ENCODE assay signal across 21 cellular contexts in the genomic region with DNA sequence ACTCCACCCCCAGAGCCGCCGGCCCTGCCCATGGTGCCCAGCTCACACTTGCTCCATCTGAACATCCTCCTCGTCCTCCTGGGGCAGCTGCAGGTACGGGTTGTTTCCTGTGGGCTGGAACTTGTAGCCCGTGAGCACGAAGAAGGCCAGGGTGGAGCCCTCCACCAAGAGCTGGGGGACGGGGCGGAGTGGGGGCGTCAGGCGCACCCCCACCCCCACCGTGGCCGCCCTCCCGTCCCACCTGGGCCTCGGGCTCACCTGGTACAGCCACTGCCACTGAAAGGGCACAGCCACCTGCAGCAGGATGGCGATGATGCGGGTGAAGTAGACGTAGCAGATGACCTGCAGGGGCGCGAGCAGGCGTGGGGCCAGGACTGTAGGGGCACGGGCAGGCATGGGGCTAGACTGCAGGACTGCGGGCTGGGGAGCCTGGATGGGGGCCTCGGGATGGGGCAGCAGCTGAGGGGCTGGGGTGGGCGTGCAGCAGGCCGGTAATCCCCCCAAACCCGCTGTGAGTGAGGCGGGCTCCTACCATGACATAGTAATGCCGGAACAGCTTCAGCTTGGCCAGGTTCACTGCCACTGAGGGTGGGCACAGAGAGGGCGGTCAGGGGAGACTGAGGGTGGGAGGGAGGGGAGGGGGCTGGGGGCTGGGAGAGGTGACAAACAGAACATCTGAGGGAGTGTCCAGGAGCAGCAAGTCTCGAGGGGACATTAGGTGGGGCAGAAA. TPM values are rescaled to one million over a fixed set of nuclear protein-coding genes. Genes with fewer than 3 reads are reported as not detected.
A peak's percentile ranks its signal among the peaks of the same experiment; 100 is the strongest.
DNase-seq lines count a peak whose midpoint lies in the region; ATAC-seq and TF ChIP-seq lines count a peak whose summit lies in the region.
"Had no signal": no experiment of that assay in that cellular context is flagged by ENCODE, and none has a peak within 500 bp of the region (broad histone marks: within the 10 kb centered on the region; RNA-seq: fewer than 3 reads in every experiment).

No MANE protein-coding gene starts in this region.

- intact Hi-C loops in Right ventricle myocardium inferior (cut with DNase I) (no loop called here), cardiac septum (cut with DNase I) (no loop called here)

- H2AK5ac ChIP-seq in neuronal stem cell (ENCODE audit: low read depth, low read length) = peak overlapping the region; percentile 63

- no peak overlapping the region for H4K91ac ChIP-seq in neuronal stem cell (ENCODE audit: low read depth, low read length, poor library complexity)

- H3K4me3 ChIP-seq in hepatocyte (no peak overlapping the region), neuronal stem cell (ENCODE audit: low read length in 2 of 2) (no peak overlapping the region)
- H3K4me3 ChIP-seq: BLaER1 treated with 17β-estradiol and CSF1 and Interleukin-3, amounts not matched to agents 10 nM and 100 nM; GM12878 had no signal

- no peaks in the 10 kb centered on the region for H4K20me1 ChIP-seq in hepatocyte (ENCODE audit: insufficient read depth, poor library complexity, severe bottlenecking)

- H3K27me3 ChIP-seq in hepatocyte = no peaks in the 10 kb centered on the region
- no peaks in the 10 kb centered on the region for H3K27me3 ChIP-seq in neuronal stem cell (ENCODE audit: control insufficient read depth in 3 of 3, insufficient read depth in 3 of 3, low read depth in 1 of 3, low read length in 3 of 3)
- H3K27me3 ChIP-seq: BLaER1 treated with 17β-estradiol and CSF1 and Interleukin-3, amounts not matched to agents 10 nM and 100 nM had no signal

- H3K4me1 ChIP-seq in hepatocyte (ENCODE audit: insufficient read depth) = peaks cover 12% of the 10 kb centered on the region
- H3K4me1 ChIP-seq in neuronal stem cell (ENCODE audit: control insufficient read depth in 2 of 2, insufficient read depth in 1 of 2, low read depth in 1 of 2, low read length in 2 of 2) = peaks cover 3% of the 10 kb centered on the region in 2 donors

- DNase-seq in Right ventricle myocardium inferior (ENCODE audit: missing footprints) = peak; percentile 32
- no peak for DNase-seq in cardiac septum (ENCODE audit: low spot score)
- DNase-seq in hepatocyte (ENCODE audit: low spot score) = no peak
- no peak for DNase-seq in neuronal stem cell (ENCODE audit: low spot score)
- peak; percentile 46 for DNase-seq in ureter (ENCODE audit: low spot score)
- DNase-seq in activated naive CD4-positive, alpha-beta T cell treated with anti-CD3 and anti-CD28 coated beads, Interleukin-2, amount 50 U/mL, for 72 hours (ENCODE audit: low spot score in 2 of 2) = no peak
- no peak for DNase-seq in stimulated activated naive CD4-positive, alpha-beta T cell (lab: John Stamatoyannopoulos, UW)
- no peak for DNase-seq in anterior cingulate cortex (lab: John Stamatoyannopoulos, UW)
- DNase-seq: DMS79; KBM-7; NCI-H1436; NCI-H2171; NCI-H446; NCI-H69; NK-92 treated with Interleukin-12 subunit alpha and Interleukin-12 subunit beta, amount 100 ng/mL, for 24 hours had no signal

- H3K14ac ChIP-seq in neuronal stem cell (ENCODE audit: low read length) = no peak overlapping the region

- no peaks in the 10 kb centered on the region for H3K36me3 ChIP-seq in hepatocyte (replicated peaks; ENCODE audit: insufficient read depth, low read depth)
- H3K36me3 ChIP-seq in neuronal stem cell (replicated peaks in 1 of 2; ENCODE audit: control insufficient read depth in 2 of 2, insufficient read depth in 2 of 2, low read length in 2 of 2) = peaks cover 0 to 11% of the 10 kb centered on the region in 2 donors

- H3K9me3 ChIP-seq in hepatocyte (ENCODE audit: low read depth) (no peaks in the 10 kb centered on the region), neuronal stem cell (replicated peaks in 1 of 2; ENCODE audit: control insufficient read depth in 2 of 2, insufficient read depth in 1 of 2, low read depth in 1 of 2, low read length in 2 of 2) (peaks cover 0 to 4% of the 10 kb centered on the region in 2 donors)
- H3K9me3 ChIP-seq: BLaER1 treated with 17β-estradiol and CSF1 and Interleukin-3, amounts not matched to agents 10 nM and 100 nM had no signal

- peak overlapping the region; percentile 58 for H2BK15ac ChIP-seq in neuronal stem cell (ENCODE audit: low read length)

- no peak overlapping the region for H3K9ac ChIP-seq in neuronal stem cell (ENCODE audit: low read depth, low read length, poor library complexity)
- H3K9ac ChIP-seq: BLaER1 treated with 17β-estradiol and CSF1 and Interleukin-3, amounts not matched to agents 10 nM and 100 nM had no signal

- H3K4ac ChIP-seq in neuronal stem cell (ENCODE audit: low read length) = no peak overlapping the region

- TF ChIP-seq CTCF in hepatocyte (IDR thresholded peaks at IDR 0.05; ENCODE audit: poor library complexity) = no peak

- no peak overlapping the region for H2BK5ac ChIP-seq in neuronal stem cell (ENCODE audit: low read length)

- H3K9me2 ChIP-seq in hepatocyte (replicated peaks; ENCODE audit: insufficient read depth) = no peaks in the 10 kb centered on the region

- peaks cover 14% of the 10 kb centered on the region for H3K79me2 ChIP-seq in hepatocyte

- H2BK12ac ChIP-seq in neuronal stem cell (ENCODE audit: low read length) = peak overlapping the region; percentile 30

- no peak for ATAC-seq in Right ventricle myocardium inferior
- no peak for ATAC-seq in activated naive CD4-positive, alpha-beta T cell treated with anti-CD3 and anti-CD28 coated beads, Interleukin-2, amount 50 U/mL, for 72 hours

- H3K23ac ChIP-seq in neuronal stem cell (ENCODE audit: low read depth, low read length, poor library complexity) = peak overlapping the region; percentile 80

- no peak overlapping the region for H2AFZ ChIP-seq in hepatocyte
- H2AFZ ChIP-seq in neuronal stem cell (ENCODE audit: low read length) = no peak overlapping the region

- peaks cover 8% of the 10 kb centered on the region for H3K79me1 ChIP-seq in neuronal stem cell (ENCODE audit: low read depth, low read length)

- no peak overlapping the region for H3K27ac Mint-ChIP-seq in activated naive CD4-positive, alpha-beta T cell treated with anti-CD3 and anti-CD28 coated beads, Interleukin-2, amount 50 U/mL, for 72 hours
- H3K27ac Mint-ChIP-seq: CD8-positive, alpha-beta memory T cell had no signal

- H3K9me3 Mint-ChIP-seq in activated naive CD4-positive, alpha-beta T cell treated with anti-CD3 and anti-CD28 coated beads, Interleukin-2, amount 50 U/mL, for 72 hours = no peaks in the 10 kb centered on the region
- H3K9me3 Mint-ChIP-seq: CD8-positive, alpha-beta memory T cell had no signal

- H3K27ac ChIP-seq in hepatocyte (no peak overlapping the region), neuronal stem cell (replicated peaks; ENCODE audit: low read length) (no peak overlapping the region)

- H3K36me3 Mint-ChIP-seq in activated naive CD4-positive, alpha-beta T cell treated with anti-CD3 and anti-CD28 coated beads, Interleukin-2, amount 50 U/mL, for 72 hours = peaks cover 0 to 2% of the 10 kb centered on the region in 2 donors

- H3K4me2 ChIP-seq in hepatocyte (peak overlapping the region; percentile 52), neuronal stem cell (ENCODE audit: insufficient read depth, low read length, poor library complexity, severe bottlenecking) (no peak overlapping the region)

- WGBS in hepatocyte (ENCODE audit: low lambda C conversion rate, missing lambda C conversion rate) = 92% methylated on average over 14 of the region's 30 CpGs
- no CpG with 5 or more reads among the region's 30 CpGs for WGBS in neuronal stem cell (ENCODE audit: extremely low coverage in 2 of 2, insufficient read length in 2 of 2, insufficient replicate concordance in 1 of 2), 2 donors

- no peak overlapping the region for H2BK120ac ChIP-seq in neuronal stem cell (ENCODE audit: low read depth, low read length)

- H3K18ac ChIP-seq in neuronal stem cell (ENCODE audit: low read length) = peak overlapping the region; percentile 59

- peak overlapping the region; percentile 43 for H4K8ac ChIP-seq in neuronal stem cell (ENCODE audit: low read depth, low read length)

RNA-seq across cellular contexts. Expression of a gene that starts 6.3 kb away (rescaled TPM):
- total RNA-seq in Right ventricle myocardium inferior (23.9 TPM), cardiac septum (22.5 TPM), hepatocyte (59.0 and 66.6 TPM in 2 replicates), ureter (74.0 TPM)
- 120 TPM in 2 replicates for polyA plus RNA-seq in hepatocyte
- 54.3 TPM for polyA plus RNA-seq in neuronal stem cell (2013, experiment 1 of 2)
- polyA plus RNA-seq in neuronal stem cell (2013, experiment 2 of 2) = 53.1 TPM
- 10 to 100 TPM; 45.4 to 91.8 TPM for total RNA-seq in activated naive CD4-positive, alpha-beta T cell treated with anti-CD3 and anti-CD28 coated beads, Interleukin-2, amount 50 U/mL, for 72 hours

RNA-seq across cellular contexts. Expression of a gene that starts 8.4 kb away (rescaled TPM):
- 147 TPM for total RNA-seq in Right ventricle myocardium inferior
- total RNA-seq in cardiac septum = 86.1 TPM
- 48.8 and 50.5 TPM in 2 replicates for total RNA-seq in hepatocyte
- 79.5 and 85.7 TPM in 2 replicates for polyA plus RNA-seq in hepatocyte
- polyA plus RNA-seq in neuronal stem cell (2013, experiment 1 of 2) = 49.7 TPM
- polyA plus RNA-seq in neuronal stem cell (2013, experiment 2 of 2) = 50.0 TPM
- 86.0 TPM for total RNA-seq in ureter
- 100 to 1,000 TPM in 1 of 2 donors, 10 to 100 TPM in 1; 47.1 to 109 TPM for total RNA-seq in activated naive CD4-positive, alpha-beta T cell treated with anti-CD3 and anti-CD28 coated beads, Interleukin-2, amount 50 U/mL, for 72 hours

RNA-seq across cellular contexts. Expression of a gene that starts 10.7 kb away (rescaled TPM):
- total RNA-seq in Right ventricle myocardium inferior = 482 TPM
- 50.6 TPM for total RNA-seq in cardiac septum
- total RNA-seq in hepatocyte = 563 and 814 TPM in 2 replicates
- polyA plus RNA-seq in hepatocyte = 493 and 556 TPM in 2 replicates
- 0.21 TPM for polyA plus RNA-seq in neuronal stem cell (2013, experiment 1 of 2)
- 0.64 TPM for polyA plus RNA-seq in neuronal stem cell (2013, experiment 2 of 2)
- total RNA-seq in ureter = 718 TPM
- total RNA-seq in activated naive CD4-positive, alpha-beta T cell treated with anti-CD3 and anti-CD28 coated beads, Interleukin-2, amount 50 U/mL, for 72 hours = under 1 TPM; 0.54 to 0.84 TPM
- total RNA-seq: SK-MEL-5 had no signal
- polyA plus RNA-seq: CD8-positive, alpha-beta memory T cell had no signal

RNA-seq across cellular contexts. Expression of a gene that starts 36.1 kb away (rescaled TPM):
- total RNA-seq in Right ventricle myocardium inferior (not detected), cardiac septum (0.40 TPM), hepatocyte (14.8 and 18.9 TPM in 2 replicates), ureter (68.7 TPM)
- 19.6 and 26.0 TPM in 2 replicates for polyA plus RNA-seq in hepatocyte
- 0.18 TPM for polyA plus RNA-seq in neuronal stem cell (2013, experiment 1 of 2)
- 0.14 TPM for polyA plus RNA-seq in neuronal stem cell (2013, experiment 2 of 2)
- total RNA-seq in activated naive CD4-positive, alpha-beta T cell treated with anti-CD3 and anti-CD28 coated beads, Interleukin-2, amount 50 U/mL, for 72 hours = 10 to 100 TPM; 16.4 to 33.0 TPM
- total RNA-seq: RPMI7951 had no signal

RNA-seq across cellular contexts. Expression of a gene that starts 41.4 kb away (rescaled TPM):
- 3.1 TPM for total RNA-seq in Right ventricle myocardium inferior
- 1.5 TPM for total RNA-seq in cardiac septum
- 0.23 and 0.32 TPM in 2 replicates for total RNA-seq in hepatocyte
- not detected in 2 replicates for polyA plus RNA-seq in hepatocyte
- 0.06 TPM for polyA plus RNA-seq in neuronal stem cell (2013, experiment 1 of 2)
- polyA plus RNA-seq in neuronal stem cell (2013, experiment 2 of 2) = 0.04 TPM
- 12.1 TPM for total RNA-seq in ureter
- 100 to 1,000 TPM in 1 of 2 donors, 10 to 100 TPM in 1; 81.5 to 121 TPM for total RNA-seq in activated naive CD4-positive, alpha-beta T cell treated with anti-CD3 and anti-CD28 coated beads, Interleukin-2, amount 50 U/mL, for 72 hours
- total RNA-seq: G401, SK-MEL-5 had no signal

Comparison
In these comparisons a context has a peak if more than half of its experiments do, and no peak if none do; other contexts are left out.
1. DNase-seq: peak in Right ventricle myocardium inferior (single experiment) and ureter (single experiment); none in cardiac septum (single experiment), hepatocyte (single experiment), neuronal stem cell (single experiment), activated naive CD4-positive, alpha-beta T cell treated with anti-CD3 and anti-CD28 coated beads, Interleukin-2, amount 50 U/mL, for 72 hours (0 of 2), stimulated activated naive CD4-positive, alpha-beta T cell (0 of 6) and anterior cingulate cortex (0 of 58).
2. RNA of a gene that starts 10.7 kb away (total RNA-seq): 718 TPM in ureter (single experiment), 563 to 814 TPM in hepatocyte, 482 TPM in Right ventricle myocardium inferior (single experiment) and 50.6 TPM in cardiac septum (single experiment); 0.54 to 0.84 TPM in activated naive CD4-positive, alpha-beta T cell treated with anti-CD3 and anti-CD28 coated beads, Interleukin-2, amount 50 U/mL, for 72 hours; every median in the first group is over 10 times any median in the second.